In the genomic region with DNA sequence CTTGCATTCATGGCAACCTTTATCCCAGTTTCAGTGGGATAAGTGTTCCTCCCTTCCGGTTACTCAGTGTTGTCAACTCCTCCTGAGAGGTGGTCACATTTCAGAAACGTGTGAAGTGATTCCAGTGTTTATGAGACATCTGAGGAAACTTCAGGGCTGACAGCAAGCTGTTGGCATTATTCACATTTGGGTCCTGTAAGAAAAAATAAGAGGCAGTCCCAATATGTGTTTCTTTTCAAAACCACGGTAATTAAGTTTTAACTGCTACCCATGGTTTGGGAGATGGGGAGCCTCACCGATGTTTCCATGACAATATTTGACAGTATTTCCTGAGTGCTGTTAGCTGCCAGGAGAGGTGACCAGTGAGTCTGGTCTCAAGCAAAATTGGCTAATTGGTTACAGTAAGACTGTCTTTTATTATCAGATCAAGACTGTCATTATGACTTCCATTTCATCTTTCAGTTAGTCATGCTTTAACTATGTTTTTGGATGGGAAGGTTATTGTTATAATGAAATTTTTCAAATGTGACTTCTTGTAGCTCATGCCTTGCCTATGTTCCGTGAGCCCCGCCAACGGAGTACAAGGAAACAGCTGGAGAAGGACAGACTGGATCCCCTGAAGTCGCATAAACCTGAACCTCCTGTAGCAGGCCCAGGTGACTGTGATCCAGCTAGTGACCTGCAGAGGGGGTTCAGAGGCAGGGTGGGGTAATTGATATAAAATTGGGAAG, we compare ENCODE assay signal across 20 cellular contexts.
DNase-seq lines count a peak whose midpoint lies in the region; ATAC-seq and TF ChIP-seq lines count a peak whose summit lies in the region.
"Had no signal": no experiment of that assay in that cellular context is flagged by ENCODE, and none has a peak within 500 bp of the region (broad histone marks: within the 10 kb centered on the region; RNA-seq: fewer than 3 reads in every experiment).

No MANE protein-coding gene starts in this region.

- DNase-seq in ELR (ENCODE audit: low read depth) (peak; percentile 82), PC-3 (peak; percentile 66), epithelial cell of proximal tubule (ENCODE audit: low read depth) (no peak), sigmoid colon (peak; percentile 57), iPS-NIHi11 (ENCODE audit: low spot score) (no peak), NCI-H2171 (lab: John Stamatoyannopoulos, UW) (no peak)
- DNase-seq: activated gamma-delta T cell; erythroblast; hippocampal formation; KG1; left cardiac atrium; midbrain; NCI-H446; NK-92 treated with Interleukin-12 subunit alpha and Interleukin-12 subunit beta, amount 100 ng/mL, for 24 hours; retina; stimulated activated CD4-positive, alpha-beta T cell treated with anti-CD3 and anti-CD28 coated beads, Interleukin-2, amount 100 ng/mL, for 24 hours had no signal

- intact Hi-C loops in PC-3 (cut with micrococcal nuclease) (loop anchor here (5.0 kb wide), 1 partner anchor 312 kb away; no protein-coding TSS in a partner anchor), sigmoid colon (cut with DNase I) (no loop called here)

- 91 to 93% methylated on average over 8 of the region's 8 CpGs for WGBS in sigmoid colon, 2 donors

- no peak overlapping the region for H3K9ac ChIP-seq in PC-3 (ENCODE audit: low read length)

- 0 out of 2 replicates have a peak, but pooled peaks have one; percentile 19 for TF ChIP-seq CTCF in PC-3 (conservative IDR thresholded peaks at IDR 0.05; ENCODE audit: low read depth, low read length)
- peak; percentile 14 for TF ChIP-seq CTCF in epithelial cell of proximal tubule (conservative IDR thresholded peaks at IDR 0.05; ENCODE audit: low read depth, low read length)
- no peak for TF ChIP-seq CTCF in sigmoid colon (IDR thresholded peaks at IDR 0.05)

- H3K27me3 ChIP-seq in PC-3 (ENCODE audit: low read length) (no peaks in the 10 kb centered on the region), sigmoid colon (no peaks in the 10 kb centered on the region)

- TF ChIP-seq EP300 in sigmoid colon (IDR thresholded peaks at IDR 0.05): no peak

- H3K27ac ChIP-seq in PC-3 (ENCODE audit: low read length) (no peak overlapping the region), sigmoid colon (peak overlapping the region in 1 of 4 donors; percentile 12)
- H3K27ac ChIP-seq: C4-2B, coronary artery had no signal

- H3K9me3 ChIP-seq in PC-3 (ENCODE audit: low read length) (no peaks in the 10 kb centered on the region), sigmoid colon (no peaks in the 10 kb centered on the region)

- no peaks in the 10 kb centered on the region for H3F3A ChIP-seq in PC-3 (ENCODE audit: low read length, unreplicated experiment)

- no peaks in the 10 kb centered on the region for H4K20me1 ChIP-seq in PC-3 (ENCODE audit: low read length)

- no peak for TF ChIP-seq POLR2A in sigmoid colon (IDR thresholded peaks at IDR 0.05)

- H3K4me3 ChIP-seq in PC-3 (ENCODE audit: low read length) (no peak overlapping the region), epithelial cell of proximal tubule (ENCODE audit: low read depth, low read length) (no peak overlapping the region), sigmoid colon (no peak overlapping the region)
- H3K4me3 ChIP-seq: coronary artery had no signal

- H3K4me1 ChIP-seq in PC-3 (ENCODE audit: insufficient read depth, low read length): peaks cover 29% of the 10 kb centered on the region
- peaks cover 0 to 16% (median 4%) of the 10 kb centered on the region in 4 donors for H3K4me1 ChIP-seq in sigmoid colon

- peak; percentile 31 for ATAC-seq in PC-3
- ATAC-seq in esophagus mucosa: no peak
- no peak for ATAC-seq in GM18517 (IDR thresholded peaks at IDR 0.05; ENCODE audit: unreplicated experiment)
- ATAC-seq: left cardiac atrium had no signal

- H3K4me2 ChIP-seq in PC-3 (ENCODE audit: low read length): no peak overlapping the region

- POLR2A ChIA-PET in PC-3 (lab: Charles Lee; ENCODE audit: unreplicated experiment): no interaction called here

- no peaks in the 10 kb centered on the region for H3K79me2 ChIP-seq in PC-3 (ENCODE audit: low read length)

- CTCF ChIA-PET in PC-3 (lab: Charles Lee): no interaction called here

- BruUV-seq in PC-3 (replicated peaks; lab: Mats Ljungman, UMichigan): no TSS peak

- H2AFZ ChIP-seq in PC-3 (ENCODE audit: low read length): no peak overlapping the region

- no peaks in the 10 kb centered on the region for H3K9me2 ChIP-seq in PC-3 (replicated peaks; ENCODE audit: low read length)

- H3K36me3 ChIP-seq in PC-3 (ENCODE audit: low read depth, low read length) (peaks cover 7% of the 10 kb centered on the region; the same call in 1 of the 2 replicates), sigmoid colon (peaks cover 0 to 29% (median 6%) of the 10 kb centered on the region in 4 donors)

Comparison
In these comparisons a context has a peak if more than half of its experiments do, and no peak if none do; other contexts are left out.
1. DNase-seq: peak in ELR (single experiment), PC-3 (single experiment) and sigmoid colon (single experiment); none in epithelial cell of proximal tubule (single experiment), iPS-NIHi11 (single experiment) and NCI-H2171 (single experiment).
2. CTCF ChIP-seq: peak in PC-3 (single experiment) and epithelial cell of proximal tubule (single experiment); none in sigmoid colon (0 of 4).